Comparison of ENCODE assay signal across 8 cellular contexts in the genomic region with DNA sequence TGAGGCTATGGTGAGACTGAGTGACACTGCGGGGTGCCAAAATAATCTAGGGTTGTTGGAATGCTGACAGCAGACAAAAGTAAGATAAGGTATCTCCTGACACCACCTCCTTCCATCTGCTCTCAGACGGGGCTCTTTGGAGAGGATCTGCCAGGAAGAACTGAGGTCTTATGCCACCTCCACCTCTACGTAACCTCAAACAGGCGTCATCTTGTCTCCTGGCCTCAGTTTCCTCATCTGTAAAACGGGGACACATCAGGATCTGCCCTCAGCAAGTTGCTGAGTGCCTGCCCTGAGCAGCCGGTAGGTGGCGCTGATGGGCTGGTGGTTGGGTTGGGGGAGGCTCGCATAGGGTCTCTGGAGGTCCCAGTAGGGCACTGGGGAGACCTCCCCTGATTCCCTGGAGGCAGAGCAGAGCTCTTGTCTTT. TPM values are rescaled to one million over a fixed set of nuclear protein-coding genes. Genes with fewer than 3 reads are reported as not detected.
DNase-seq lines count a peak whose midpoint lies in the region; ATAC-seq, FAIRE-seq and TF ChIP-seq lines count a peak whose summit lies in the region.

No MANE protein-coding gene starts in this region.

- H3K27ac Mint-ChIP-seq in astrocyte (ENCODE audit: unreplicated experiment): no peak overlapping the region

- H3K4me2 ChIP-seq in astrocyte (ENCODE audit: low read length): no peak overlapping the region

- in situ Hi-C loops in G401 (cut with HindIII; ENCODE audit: low sequenced_read_pairs) (no loop called here), Panc1 (cut with HindIII; ENCODE audit: low pct_unique_long_range_greater_than_20kb, low sequenced_read_pairs) (no loop called here)

- intact Hi-C loops in Panc1 (cut with micrococcal nuclease; ENCODE audit: unreplicated experiment): loop anchor here (10.0 kb wide), 2 partner anchors 73 to 203 kb away; no protein-coding TSS in a partner anchor
- intact Hi-C loops in right lobe of liver (cut with DNase I): loop anchor here in 1 of 2 donors (5.0 kb wide), 1 partner anchor 355 kb away; no protein-coding TSS in a partner anchor
- intact Hi-C loops in uterus (cut with DNase I; ENCODE audit: low total_unique reads): loop anchor here (10.0 kb wide), 1 partner anchor 353 kb away; a partner anchor contains a TSS

- H3K27ac ChIP-seq in Panc1 (ENCODE audit: low read length): peak overlapping the region; percentile 84
- no peak overlapping the region for H3K27ac ChIP-seq in astrocyte (ENCODE audit: low read depth, low read length)
- H3K27ac ChIP-seq in right lobe of liver: no peak overlapping the region
- H3K27ac ChIP-seq in uterus: no peak overlapping the region

- H3K4me1 Mint-ChIP-seq in astrocyte (ENCODE audit: low read depth, unreplicated experiment): no peaks in the 10 kb centered on the region

- TF ChIP-seq POLR2A in right lobe of liver (IDR thresholded peaks at IDR 0.05) (no peak), uterus (IDR thresholded peaks at IDR 0.05) (no peak)

- POLR2A ChIA-PET in Panc1 (lab: Charles Lee): no interaction called here

- H3K9me3 Mint-ChIP-seq in astrocyte (ENCODE audit: unreplicated experiment): peaks cover 10% of the 10 kb centered on the region

- no peak overlapping the region for H3K4me3 Mint-ChIP-seq in astrocyte (ENCODE audit: unreplicated experiment)

- DNase-seq in G401 (ENCODE audit: low spot score) (peak; percentile 9), Panc1 (ENCODE audit: low read depth, low spot score) (no peak), astrocyte (ENCODE audit: low read depth) (no peak), right lobe of liver (no peak), uterus (no peak), HT-29 (ENCODE audit: low spot score) (no peak), NCI-H446 (lab: John Stamatoyannopoulos, UW) (no peak)

- H3K79me2 ChIP-seq in astrocyte (ENCODE audit: insufficient read depth, low read length): no peaks in the 10 kb centered on the region

- H3K4me3 ChIP-seq in Panc1 (ENCODE audit: low read depth in 2 of 2, low read length in 2 of 2) (no peak overlapping the region), astrocyte (ENCODE audit: insufficient read depth, low read depth, low read length) (no peak overlapping the region), right lobe of liver (no peak overlapping the region), uterus (no peak overlapping the region)

- peaks cover 3% of the 10 kb centered on the region for H3K36me3 Mint-ChIP-seq in astrocyte (ENCODE audit: low read depth, unreplicated experiment)

- WGBS in right lobe of liver (ENCODE audit: insufficient coverage, low coverage, low lambda C conversion rate, missing lambda C conversion rate): 19% methylated on average over 4 of the region's 8 CpGs

- H4K20me1 ChIP-seq in astrocyte (ENCODE audit: insufficient read depth, low read length): no peaks in the 10 kb centered on the region

- TF ChIP-seq CTCF in Panc1 (IDR thresholded peaks at IDR 0.05): peak; percentile 95
- peak; percentile 50 for TF ChIP-seq CTCF in astrocyte (IDR thresholded peaks at IDR 0.05; ENCODE audit: insufficient read depth, low read depth, low read length)
- peak; percentile 78 to 95 (median 80) for TF ChIP-seq CTCF in right lobe of liver (IDR thresholded peaks at IDR 0.05)
- peak in 3 of 4 experiments; percentile 36 to 65 (median 60) for TF ChIP-seq CTCF in uterus (IDR thresholded peaks at IDR 0.05)

- H3K9ac ChIP-seq in astrocyte (ENCODE audit: low read length): no peak overlapping the region

- CTCF ChIA-PET in Panc1 (lab: Charles Lee): interaction anchor here (0.8 to 1.6 kb wide), 5 partner anchors 18 to 351 kb away, joined by 3 to 5 read pairs (median 4); no protein-coding TSS in a partner anchor

- H3K9me3 ChIP-seq in Panc1 (ENCODE audit: control insufficient read depth, insufficient read depth, low read depth, low read length) (no peaks in the 10 kb centered on the region), astrocyte (ENCODE audit: insufficient read depth, low read depth, low read length) (no peaks in the 10 kb centered on the region), right lobe of liver (no peaks in the 10 kb centered on the region), uterus (no peaks in the 10 kb centered on the region)

- H3K36me3 ChIP-seq in Panc1 (ENCODE audit: control insufficient read depth, insufficient read depth, low read length) (no peaks in the 10 kb centered on the region; the same call in 1 of the 2 replicates), astrocyte (ENCODE audit: insufficient read depth, low read length) (no peaks in the 10 kb centered on the region), right lobe of liver (no peaks in the 10 kb centered on the region), uterus (no peaks in the 10 kb centered on the region)

- H3K27me3 Mint-ChIP-seq in astrocyte (ENCODE audit: low read depth, unreplicated experiment): peaks cover 54% of the 10 kb centered on the region

- no peak overlapping the region for H2AFZ ChIP-seq in astrocyte (ENCODE audit: low read depth, low read length)

- ATAC-seq in Panc1 (no peak), right lobe of liver (peak in 1 of 4 donors; percentile 34), GM21367 (IDR thresholded peaks at IDR 0.05; ENCODE audit: unreplicated experiment) (no peak)

- no peak for FAIRE-seq in astrocyte (lab: Jason Lieb, UNC)

- peaks cover 24% of the 10 kb centered on the region for H3K4me1 ChIP-seq in Panc1 (ENCODE audit: control insufficient read depth, insufficient read depth, low read length)
- H3K4me1 ChIP-seq in astrocyte (ENCODE audit: insufficient read depth, low read length): peaks cover 8% of the 10 kb centered on the region
- H3K4me1 ChIP-seq in right lobe of liver: peaks cover 0 to 9% (median 4%) of the 10 kb centered on the region in 4 donors
- H3K4me1 ChIP-seq in uterus: peaks cover 0 to 5% of the 10 kb centered on the region in 2 donors

- BruUV-seq in Panc1 (replicated peaks; lab: Mats Ljungman, UMichigan): no TSS peak

- H3K27me3 ChIP-seq in Panc1 (ENCODE audit: control insufficient read depth, insufficient read depth, low read length) (no peaks in the 10 kb centered on the region), astrocyte (ENCODE audit: insufficient read depth, low read length) (no peaks in the 10 kb centered on the region), right lobe of liver (no peaks in the 10 kb centered on the region), uterus (no peaks in the 10 kb centered on the region)

RNA-seq across cellular contexts. Expression of a gene that starts 1.7 kb away (rescaled TPM):
- 1.8 and 5.6 TPM in 2 replicates for total RNA-seq in G401 (2014; rRNA removed; shearing (Covaris generic))
- total RNA-seq in Panc1 (2021; ENCODE audit: unreplicated experiment): 69.8 TPM
- polyA plus RNA-seq in Panc1 (2012; ENCODE audit: insufficient read length): 49.0 TPM
- not detected in 2 replicates for total RNA-seq in astrocyte
- 1 to 10 TPM in 1 of 6 experiments, under 1 TPM in 3, not detected in 2; 0.25 to 1.2 (median 0.70) TPM for total RNA-seq in right lobe of liver
- 1 to 10 TPM in 1 of 4 donors, under 1 TPM in 1, not detected in 2; 0.35 to 1.4 TPM for total RNA-seq in uterus
- total RNA-seq in HT-29 (2014; rRNA removed; shearing (Covaris generic)): 97.2 and 98.4 TPM in 2 replicates

Comparison
In these comparisons a context has a peak if more than half of its experiments do, and no peak if none do; other contexts are left out.
1. RNA of a gene that starts 1.7 kb away (total RNA-seq): 97.2 to 98.4 TPM in HT-29 and 69.8 TPM in Panc1 (single experiment); 1.8 to 5.6 TPM in G401, 0.25 to 1.2 TPM in right lobe of liver, 0.35 to 1.4 TPM in uterus and not detected in astrocyte; every median in the first group is over 10 times any median in the second.
2. Peak in every context shown above with its lines, with median percentiles within 50 percentile points of each other: CTCF ChIP-seq.